Comparison of ENCODE assay signal across 8 cellular contexts in genomic region chr13:32314271-32314967, GRCh38. TPM values are rescaled to one million over a fixed set of nuclear protein-coding genes. Genes with fewer than 3 reads are reported as not detected.
A peak's percentile ranks its signal among the peaks of the same experiment; 100 is the strongest.
DNase-seq lines count a peak whose midpoint lies in the region; ATAC-seq and TF ChIP-seq lines count a peak whose summit lies in the region.

No MANE protein-coding gene starts in this region.

- intact Hi-C loops in naive thymus-derived CD4-positive, alpha-beta T cell (cut with micrococcal nuclease), result loop anchor here in 1 of 2 donors (2.0 to 5.0 kb wide), 2 partner anchors 67 to 324 kb away; no protein-coding TSS in a partner anchor

- H3K9me3 ChIP-seq in Karpas-422 (ENCODE audit: low read length) (no peaks in the 10 kb centered on the region), ectodermal cell (ENCODE audit: control insufficient read depth, low read length) (no peaks in the 10 kb centered on the region)
- H3K9me3 ChIP-seq in naive thymus-derived CD4-positive, alpha-beta T cell (ENCODE audit: control insufficient read depth in 2 of 3, low read length in 3 of 3), result no peaks in the 10 kb centered on the region

- H3K4me3 Mint-ChIP-seq in naive thymus-derived CD4-positive, alpha-beta T cell, result peak overlapping the region; percentile 92 to 98 (median 96)

- H3K36me3 ChIP-seq in Karpas-422 (ENCODE audit: insufficient read depth, low read length) (no peaks in the 10 kb centered on the region; the same call in 1 of the 2 replicates), ectodermal cell (ENCODE audit: control insufficient read depth, insufficient read depth, low read length) (no peaks in the 10 kb centered on the region)
- H3K36me3 ChIP-seq in naive thymus-derived CD4-positive, alpha-beta T cell (ENCODE audit: control insufficient read depth in 2 of 3, insufficient read depth in 3 of 3, low read length in 3 of 3), result peaks cover 0 to 5% (median 0%) of the 10 kb centered on the region in 3 experiments

- H3K27me3 ChIP-seq in Karpas-422 (ENCODE audit: low read length) (no peaks in the 10 kb centered on the region), ectodermal cell (ENCODE audit: control insufficient read depth, insufficient read depth, low read length, poor library complexity, severe bottlenecking) (no peaks in the 10 kb centered on the region)
- no peaks in the 10 kb centered on the region for H3K27me3 ChIP-seq in naive thymus-derived CD4-positive, alpha-beta T cell (ENCODE audit: control insufficient read depth in 2 of 2, insufficient read depth in 2 of 2, low read length in 2 of 2)

- no peaks in the 10 kb centered on the region for H3K27me3 Mint-ChIP-seq in naive thymus-derived CD4-positive, alpha-beta T cell

- no peaks in the 10 kb centered on the region for H3K9me3 Mint-ChIP-seq in naive thymus-derived CD4-positive, alpha-beta T cell

- no peaks in the 10 kb centered on the region for H4K20me1 ChIP-seq in Karpas-422 (ENCODE audit: insufficient read depth, low read depth, low read length)

- H3K27ac ChIP-seq in Karpas-422 (ENCODE audit: low read length) (peak overlapping the region; percentile 90), ectodermal cell (ENCODE audit: insufficient read depth, low read depth, low read length, poor library complexity, severe bottlenecking) (no peak overlapping the region)
- H3K27ac ChIP-seq in naive thymus-derived CD4-positive, alpha-beta T cell (ENCODE audit: low read depth, low read length), result peak overlapping the region; percentile 99

- H3K79me2 ChIP-seq in Karpas-422 (ENCODE audit: low read length), result peaks cover 22% of the 10 kb centered on the region

- H3K36me3 Mint-ChIP-seq in naive thymus-derived CD4-positive, alpha-beta T cell, result peaks cover 0 to 8% (median 4%) of the 10 kb centered on the region in 5 donors

- H2AFZ ChIP-seq in Karpas-422 (ENCODE audit: low read length), result peak overlapping the region; percentile 82; the same call in 1 of the 2 replicates

- H3K9ac ChIP-seq in Karpas-422 (ENCODE audit: low read length), result peak overlapping the region; percentile 98

- 91 to 93% methylated on average over 25 of the region's 25 CpGs for WGBS in ectodermal cell, 2 experiments

- no peak for ATAC-seq in naive thymus-derived CD4-positive, alpha-beta T cell
- no peak for ATAC-seq in HG03342 (IDR thresholded peaks at IDR 0.05; ENCODE audit: unreplicated experiment)
- ATAC-seq in GM18909 (IDR thresholded peaks at IDR 0.05; ENCODE audit: poor library complexity, unreplicated experiment), result no peak

- H3K4me1 Mint-ChIP-seq in naive thymus-derived CD4-positive, alpha-beta T cell, result peaks cover 9 to 43% (median 14%) of the 10 kb centered on the region in 7 donors

- POLR2A ChIA-PET in naive thymus-derived CD4-positive, alpha-beta T cell (lab: Charles Lee), result interaction anchor here (0.6 to 3.5 kb wide), 9 partner anchors 9 to 1229 kb away, joined by 3 to 55 read pairs (median 6); partner anchors contain the start of genes FRY, N4BP2L1 and N4BP2L2

- no peaks in the 10 kb centered on the region for H3K9me2 ChIP-seq in Karpas-422 (replicated peaks; ENCODE audit: insufficient read depth, low read length)

- H3K4me1 ChIP-seq in Karpas-422 (ENCODE audit: low read length) (peaks cover 30% of the 10 kb centered on the region), ectodermal cell (ENCODE audit: control insufficient read depth, insufficient read depth, low read length) (no peaks in the 10 kb centered on the region)
- H3K4me1 ChIP-seq in naive thymus-derived CD4-positive, alpha-beta T cell (ENCODE audit: control insufficient read depth in 2 of 2, insufficient read depth in 2 of 2, low read length in 2 of 2), result peaks cover 12 to 13% of the 10 kb centered on the region in 2 donors

- H3K4me2 ChIP-seq in Karpas-422 (ENCODE audit: low read depth, low read length, poor library complexity, severe bottlenecking), result peak overlapping the region; percentile 100

- H3K4me3 ChIP-seq in AG10803 (ENCODE audit: low read length) (peak overlapping the region; percentile 93; the same call in 1 of the 2 replicates), Karpas-422 (ENCODE audit: low read length) (peak overlapping the region; percentile 93), ectodermal cell (ENCODE audit: insufficient read depth, low read depth, low read length) (peak overlapping the region; percentile 84)
- H3K4me3 ChIP-seq in naive thymus-derived CD4-positive, alpha-beta T cell (ENCODE audit: low read length), result peak overlapping the region; percentile 94

- no peak for DNase-seq in AG10803 (ENCODE audit: low read depth)
- no peak for DNase-seq in Karpas-422
- DNase-seq in naive thymus-derived CD4-positive, alpha-beta T cell, result no peak
- DNase-seq in NCI-H146 (lab: John Stamatoyannopoulos, UW), result no peak
- DNase-seq in NCI-H1930 (lab: John Stamatoyannopoulos, UW), result no peak

- CTCF ChIA-PET in naive thymus-derived CD4-positive, alpha-beta T cell (lab: Charles Lee), result interaction anchor here (0.8 kb wide), 1 partner anchor 173 kb away, joined by 4 read pairs; no protein-coding TSS in a partner anchor

- H3K27ac Mint-ChIP-seq in naive thymus-derived CD4-positive, alpha-beta T cell, result peak overlapping the region; percentile 98 to 100 (median 100)

- TF ChIP-seq CTCF in AG10803 (conservative IDR thresholded peaks at IDR 0.05; ENCODE audit: low read length), result no peak

RNA-seq across cellular contexts. Expression of gene ZAR1L, which starts 0.7 kb away (rescaled TPM):
- 0.32 TPM in 1 of 2 replicates, not detected in the other for total RNA-seq in Karpas-422 (2014; rRNA removed; shearing (Covaris generic); ENCODE audit: low replicate concordance)
- not detected for polyA plus RNA-seq in ectodermal cell (2013, experiment 1 of 4)
- polyA plus RNA-seq in ectodermal cell (2013, experiment 2 of 4), result 0.41 TPM
- polyA plus RNA-seq in ectodermal cell (2013, experiment 3 of 4), result 0.43 TPM
- polyA plus RNA-seq in ectodermal cell (2013, experiment 4 of 4), result 0.57 TPM
- not detected for total RNA-seq in naive thymus-derived CD4-positive, alpha-beta T cell
- not detected for polyA plus RNA-seq in naive thymus-derived CD4-positive, alpha-beta T cell

RNA-seq across cellular contexts. Expression of gene BRCA2, which starts 0.9 kb away (rescaled TPM):
- 11.9 and 16.8 TPM in 2 replicates for total RNA-seq in Karpas-422 (2014; rRNA removed; shearing (Covaris generic); ENCODE audit: low replicate concordance)
- 14.9 TPM for polyA plus RNA-seq in ectodermal cell (2013, experiment 1 of 4)
- 14.4 TPM for polyA plus RNA-seq in ectodermal cell (2013, experiment 2 of 4)
- 8.9 TPM for polyA plus RNA-seq in ectodermal cell (2013, experiment 3 of 4)
- 10.1 TPM for polyA plus RNA-seq in ectodermal cell (2013, experiment 4 of 4)
- total RNA-seq in naive thymus-derived CD4-positive, alpha-beta T cell, result 10 to 100 TPM in 1 of 5 experiments, 1 to 10 TPM in 4; 3.2 to 19.9 (median 4.3) TPM
- polyA plus RNA-seq in naive thymus-derived CD4-positive, alpha-beta T cell, result 1 to 10 TPM; 1.1 to 1.6 TPM
